Comparison of ENCODE assay signal across 14 cellular contexts in the genomic region with DNA sequence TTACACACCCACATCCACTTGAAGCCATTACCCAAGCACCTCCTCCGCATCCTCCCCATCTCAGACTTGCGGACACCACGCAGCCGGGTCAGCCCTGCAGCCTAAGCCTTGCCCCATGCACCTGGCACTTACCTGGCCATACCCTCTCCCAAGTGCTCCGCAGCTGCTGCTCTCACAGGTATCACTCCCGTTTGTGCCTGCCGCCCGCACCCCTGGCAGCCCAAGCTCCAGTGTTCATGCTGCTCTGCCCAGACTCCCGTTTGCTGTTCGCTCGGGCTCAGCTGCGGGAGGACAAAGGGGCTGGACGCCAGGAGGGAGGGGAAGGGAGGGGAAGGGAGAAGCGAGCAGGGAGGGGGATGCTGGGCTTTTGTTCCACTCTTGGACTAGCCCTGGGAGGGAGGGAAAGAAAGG. TPM values are rescaled to one million over a fixed set of nuclear protein-coding genes. Genes with fewer than 3 reads are reported as not detected.
A peak's percentile ranks its signal among the peaks of the same experiment; 100 is the strongest.
DNase-seq lines count a peak whose midpoint lies in the region; ATAC-seq lines count a peak whose summit lies in the region.
"Had no signal": no experiment of that assay in that cellular context is flagged by ENCODE, and none has a peak within 500 bp of the region (broad histone marks: within the 10 kb centered on the region; RNA-seq: fewer than 3 reads in every experiment).

Gene KLHL35 (minus strand): TSS at position 293 of the 411 bp plus-strand sequence. CDS start 2,574 bp downstream, outside the sequence.

- peak within 1 kb of the TSS; percentile 66 for H3K4me3 Mint-ChIP-seq in T-helper 17 cell
- H3K4me3 Mint-ChIP-seq: activated B cell treated with CpG ODN at 0.5 μM for 24 hours had no signal

- H3K4me3 ChIP-seq in iPS-18c (ENCODE audit: insufficient read depth, low read depth, low read length): peak within 1 kb of the TSS; percentile 40
- H3K4me3 ChIP-seq: transverse colon had no signal

- H3K4me1 Mint-ChIP-seq in T-helper 17 cell: peaks cover 20% of the 10 kb centered on the region

- H3K36me3 Mint-ChIP-seq in T-helper 17 cell (ENCODE audit: low read depth): peaks cover 2% of the 10 kb centered on the region

- peak; percentile 16 for DNase-seq in NCI-H2107 treated with DMSO at 0.1 percent for 48 hours (lab: John Stamatoyannopoulos, UW; ENCODE audit: unreplicated experiment)
- no peak for DNase-seq in NCI-H2107 (lab: John Stamatoyannopoulos, UW)
- DNase-seq in T-helper 17 cell: no peak
- peak; percentile 50 for DNase-seq in superior temporal gyrus (ENCODE audit: extremely low spot score)
- DNase-seq in SW 1271 (lab: John Stamatoyannopoulos, UW): no peak
- no peak for DNase-seq in T-helper 2 cell
- DNase-seq: activated B cell treated with CpG ODN at 0.5 μM for 24 hours; activated T-cell treated with anti-CD3 and anti-CD28 coated beads for 4 hours; COR-L47; naive thymus-derived CD4-positive, alpha-beta T cell; NCI-H1048; transverse colon had no signal

- H3K27ac Mint-ChIP-seq in T-helper 17 cell: peak within 1 kb of the TSS; percentile 32
- H3K27ac Mint-ChIP-seq: activated B cell treated with CpG ODN at 0.5 μM for 24 hours; naive thymus-derived CD4-positive, alpha-beta T cell had no signal

- peaks cover 23% of the 10 kb centered on the region for H3K27me3 Mint-ChIP-seq in T-helper 17 cell

- no peaks in the 10 kb centered on the region for H3K9me3 ChIP-seq in T-helper 17 cell (ENCODE audit: control insufficient read depth, low read length, poor library complexity, severe bottlenecking)
- H3K9me3 ChIP-seq in iPS-18c (ENCODE audit: control insufficient read depth, insufficient read depth, low read length): peaks cover 14% of the 10 kb centered on the region
- H3K9me3 ChIP-seq: transverse colon had no signal

- no peak for ATAC-seq in T-helper 17 cell
- ATAC-seq in GM19455 (IDR thresholded peaks at IDR 0.05; ENCODE audit: unreplicated experiment): no peak
- ATAC-seq: naive thymus-derived CD4-positive, alpha-beta T cell had no signal

RNA-seq across cellular contexts. Expression of gene KLHL35, which starts in this region (rescaled TPM):
- total RNA-seq in T-helper 17 cell: 1 to 10 TPM; 1.3 to 3.1 TPM

Comparison
In these comparisons a context has a peak if more than half of its experiments do, and no peak if none do; other contexts are left out.
1. DNase-seq: peak in NCI-H2107 treated with DMSO at 0.1 percent for 48 hours (single experiment) and superior temporal gyrus (single experiment); none in NCI-H2107 (single experiment), T-helper 17 cell (0 of 3), SW 1271 (0 of 2) and T-helper 2 cell (0 of 5).